In genomic region chr16:69186642-69187386, GRCh38 we compare ENCODE assay signal across 7 cellular contexts. TPM values are rescaled to one million over a fixed set of nuclear protein-coding genes. Genes with fewer than 3 reads are reported as not detected.
DNase-seq lines count a peak whose midpoint lies in the region; ATAC-seq and TF ChIP-seq lines count a peak whose summit lies in the region.

SNTB2 (plus strand) TSS chr16:69187164; CDS start chr16:69187167, 3 bp downstream.

- 3% methylated on average over 35 of the region's 59 CpGs for WGBS in hepatocyte (ENCODE audit: low lambda C conversion rate, missing lambda C conversion rate)

- no peak for TF ChIP-seq CTCF in hepatocyte (IDR thresholded peaks at IDR 0.05; ENCODE audit: poor library complexity)

- ATAC-seq in GM18498 (IDR thresholded peaks at IDR 0.05; ENCODE audit: unreplicated experiment) (peak; percentile 87), HG02840 (IDR thresholded peaks at IDR 0.05; ENCODE audit: low FRiP score, unreplicated experiment) (peak; percentile 82)

- H3K4me2 ChIP-seq in hepatocyte, result peak within 1 kb of the TSS; percentile 84

- no peaks in the 10 kb centered on the region for H3K27me3 ChIP-seq in hepatocyte

- H2AFZ ChIP-seq in hepatocyte, result peak within 1 kb of the TSS; percentile 87

- DNase-seq in NCI-H146 (lab: John Stamatoyannopoulos, UW), result peak; percentile 86
- peak; percentile 72 for DNase-seq in T-helper 22 cell (ENCODE audit: low read depth)
- peak; percentile 97 for DNase-seq in astrocyte of the hippocampus (ENCODE audit: low read depth, low spot score)
- peak; percentile 97 for DNase-seq in hepatocyte (ENCODE audit: low spot score)
- peak; percentile 97 for DNase-seq in retina

- peaks cover 44% of the 10 kb centered on the region for H3K79me2 ChIP-seq in hepatocyte

- no peaks in the 10 kb centered on the region for H3K36me3 ChIP-seq in hepatocyte (replicated peaks; ENCODE audit: insufficient read depth, low read depth)

- H3K4me1 ChIP-seq in hepatocyte (ENCODE audit: insufficient read depth), result peaks cover 21% of the 10 kb centered on the region

- peak within 1 kb of the TSS; percentile 96 for H3K27ac ChIP-seq in hepatocyte

- peaks cover 7% of the 10 kb centered on the region for H4K20me1 ChIP-seq in hepatocyte (ENCODE audit: insufficient read depth, poor library complexity, severe bottlenecking)

- no peaks in the 10 kb centered on the region for H3K9me2 ChIP-seq in hepatocyte (replicated peaks; ENCODE audit: insufficient read depth)

- H3K9me3 ChIP-seq in hepatocyte (ENCODE audit: low read depth), result no peaks in the 10 kb centered on the region

- H3K4me3 ChIP-seq in hepatocyte, result peak within 1 kb of the TSS; percentile 73

RNA-seq across cellular contexts. Expression of gene SNTB2, which starts in this region (rescaled TPM):
- total RNA-seq in hepatocyte, result 19.5 and 21.5 TPM in 2 replicates
- 36.7 and 46.3 TPM in 2 replicates for polyA plus RNA-seq in hepatocyte

Comparison
In these comparisons a context has a peak if more than half of its experiments do, and no peak if none do; other contexts are left out.
1. Peak in every context shown above with its lines: DNase-seq, ATAC-seq, H3K4me3 ChIP-seq and H3K27ac ChIP-seq.